ENCODE assay signal across 23 cellular contexts in genomic region chr7:143510854-143511592, GRCh38. TPM values are rescaled to one million over a fixed set of nuclear protein-coding genes. Genes with fewer than 3 reads are reported as not detected.
DNase-seq lines count a peak whose midpoint lies in the region; ATAC-seq, FAIRE-seq and TF ChIP-seq lines count a peak whose summit lies in the region.
"Had no signal": no experiment of that assay in that cellular context is flagged by ENCODE, and none has a peak within 500 bp of the region (broad histone marks: within the 10 kb centered on the region; RNA-seq: fewer than 3 reads in every experiment).

No MANE protein-coding gene starts in this region.

- H3K79me2 ChIP-seq in K562 (ENCODE audit: control insufficient read depth, insufficient read depth, low read length): no peaks in the 10 kb centered on the region

- H3K9me3 ChIP-seq in K562 (replicated peaks; ENCODE audit: control insufficient read depth, insufficient read depth, low read depth, low read length): 0 out of 2 replicates have a peak, but pooled peaks cover 2% of the 10 kb centered on the region
- H3K9me3 ChIP-seq in suprapubic skin: no peaks in the 10 kb centered on the region
- H3K9me3 ChIP-seq: HAP-1, SJCRH30 had no signal

- TF ChIP-seq CTCF in K562 (IDR thresholded peaks at IDR 0.05 in 2 of 3, conservative IDR thresholded peaks at IDR 0.05 in 1 of 3; ENCODE audit: insufficient read depth in 2 of 3, low read depth in 1 of 3, low read length in 3 of 3): no peak
- no peak for TF ChIP-seq CTCF in suprapubic skin (IDR thresholded peaks at IDR 0.05)

- DNase-seq in Right ventricle myocardium inferior (ENCODE audit: missing footprints): no peak
- no peak for DNase-seq in left ventricle myocardium superior
- DNase-seq in K562 (ENCODE audit: extremely low read depth in 1 of 4, low spot score in 3 of 4): no peak
- DNase-seq in left lobe of liver (ENCODE audit: low spot score): no peak
- no peak for DNase-seq in suprapubic skin (ENCODE audit: low spot score in 2 of 2)
- DNase-seq in SW480 (ENCODE audit: low spot score): no peak
- DNase-seq: ACHN; activated CD4-positive, alpha-beta T cell treated with anti-CD3 and anti-CD28 coated beads, Interleukin-2, amount 10 ng/mL, durations not matched to agents 7 days and 5 days; activated naive CD8-positive, alpha-beta T cell treated with anti-CD3 and anti-CD28 coated beads, Interleukin-2, amount 50 U/mL, for 24 hours; CD4-positive, alpha-beta T cell; DMS153; endodermal cell; head of caudate nucleus; NCI-H2171; OCI-M1; SJCRH30 had no signal

- in situ Hi-C loops in K562 (cut with MboI): no loop called here

- no peak overlapping the region for H3K4me3 ChIP-seq in K562
- H3K4me3 ChIP-seq in suprapubic skin: peak overlapping the region; percentile 15
- H3K4me3 ChIP-seq: HAP-1, SJCRH30 had no signal

- no peaks in the 10 kb centered on the region for H4K20me1 ChIP-seq in K562 (replicated peaks; ENCODE audit: control insufficient read depth, insufficient read depth, low read length)

- H3K27ac ChIP-seq in K562 (ENCODE audit: extremely low read depth, low read depth, low read length) (no peak overlapping the region), suprapubic skin (no peak overlapping the region)
- H3K27ac ChIP-seq: SJCRH30 had no signal

- no peaks in the 10 kb centered on the region for H3K9me1 ChIP-seq in K562 (ENCODE audit: control insufficient read depth, insufficient read depth, low read length)

- WGBS in K562 (ENCODE audit: insufficient coverage, low coverage, missing lambda C conversion rate): 59% methylated on average over 64 of the region's 65 CpGs
- WGBS in suprapubic skin: 92% methylated on average over 37 of the region's 65 CpGs

- TF ChIP-seq EP300 in K562 (IDR thresholded peaks at IDR 0.05; ENCODE audit: low read length) (no peak), suprapubic skin (IDR thresholded peaks at IDR 0.05) (no peak)

- POLR2A ChIA-PET in K562 (lab: Yijun Ruan, JAX): no interaction called here

- peaks cover 4 to 17% of the 10 kb centered on the region in 2 experiments; a peak in 4 of 5 replicates for H3K27me3 ChIP-seq in K562 (ENCODE audit: control insufficient read depth in 2 of 2, insufficient read depth in 2 of 2, low read length in 2 of 2)
- no peaks in the 10 kb centered on the region for H3K27me3 ChIP-seq in suprapubic skin
- H3K27me3 ChIP-seq: SJCRH30 had no signal

- H3K36me3 ChIP-seq in K562 (ENCODE audit: control insufficient read depth, insufficient read depth, low read length) (no peaks in the 10 kb centered on the region), suprapubic skin (no peaks in the 10 kb centered on the region)
- H3K36me3 ChIP-seq: HAP-1, SJCRH30 had no signal

- peak overlapping the region; percentile 36; the same call in 1 of the 2 replicates for H2AFZ ChIP-seq in K562 (ENCODE audit: low read depth, low read length)

- FAIRE-seq in K562 (lab: Jason Lieb, UNC): no peak
- FAIRE-seq: colon, GM12891 had no signal

- intact Hi-C loops in Right ventricle myocardium inferior (cut with DNase I) (no loop called here), left ventricle myocardium superior (cut with micrococcal nuclease) (no loop called here), K562 (cut with micrococcal nuclease) (no loop called here)

- no TSS peak for BruUV-seq in K562 (replicated peaks; lab: Mats Ljungman, UMichigan)

- H3K4me1 ChIP-seq in K562 (replicated peaks in 1 of 2; ENCODE audit: control insufficient read depth in 2 of 2, insufficient read depth in 2 of 2, low read length in 2 of 2): peaks cover 9 to 13% of the 10 kb centered on the region in 2 experiments; a peak in 4 of 5 replicates
- H3K4me1 ChIP-seq in suprapubic skin: peaks cover 29% of the 10 kb centered on the region
- H3K4me1 ChIP-seq: HAP-1, SJCRH30 had no signal

- H3K9ac ChIP-seq in K562 (ENCODE audit: insufficient read depth in 1 of 2, low read depth in 2 of 2, low read length in 2 of 2): no peak overlapping the region; a peak in 1 of 4 replicates

- TF ChIP-seq RAD21 in K562 (CRISPR knock-in tag; conservative IDR thresholded peaks at IDR 0.05 in 1 of 2, IDR thresholded peaks at IDR 0.05 in 1 of 2): no peak

- TF ChIP-seq POLR2A in K562 (conservative IDR thresholded peaks at IDR 0.05) (no peak), suprapubic skin (IDR thresholded peaks at IDR 0.05) (no peak)

- CTCF ChIA-PET in K562 (lab: Yijun Ruan, JAX; ENCODE audit: low intra/inter-chr PET ratio): no interaction called here

- H3K4me2 ChIP-seq in K562 (ENCODE audit: insufficient read depth, low read length): no peak overlapping the region

- peak; percentile 28 for ATAC-seq in Right ventricle myocardium inferior
- ATAC-seq in left ventricle myocardium superior: no peak
- ATAC-seq in K562: peak; percentile 60; the same call in 2 of the 3 replicates
- ATAC-seq in left lobe of liver: peak; percentile 57
- ATAC-seq in HG02938 (IDR thresholded peaks at IDR 0.05; ENCODE audit: unreplicated experiment): no peak
- ATAC-seq in HG02840 (IDR thresholded peaks at IDR 0.05; ENCODE audit: low FRiP score, unreplicated experiment): no peak
- ATAC-seq: activated naive CD8-positive, alpha-beta T cell treated with anti-CD3 and anti-CD28 coated beads, Interleukin-2, amount 50 U/mL, for 24 hours had no signal

TF ChIP-seq in K562, 482 proteins besides CTCF, POLR2A, EP300 and RAD21 (continues in another document):
- TF ChIP-seq E2F6 (IDR thresholded peaks at IDR 0.05; ENCODE audit: borderline replicate concordance in 1 of 2, extremely low read depth in 1 of 2, insufficient read depth in 1 of 2, insufficient read length in 1 of 2, low read depth in 1 of 2, low read length in 1 of 2, poor library complexity in 1 of 2, severe bottlenecking in 1 of 2) (peak in 1 of 2 experiments; percentile 9), ZBTB33 (CRISPR knock-in tag; IDR thresholded peaks at IDR 0.05) (peak; percentile 99), FOXA3 (CRISPR knock-in tag; conservative IDR thresholded peaks at IDR 0.05 in 1 of 2, IDR thresholded peaks at IDR 0.05 in 1 of 2) (peak in 1 of 2 experiments; percentile 54; a peak in 1 of 4 replicates), CEBPG (CRISPR knock-in tag; IDR thresholded peaks at IDR 0.05) (no peak), CEBPG (tag; conservative IDR thresholded peaks at IDR 0.05 in 1 of 2, IDR thresholded peaks at IDR 0.05 in 1 of 2) (no peak), YY1 (IDR thresholded peaks at IDR 0.05; ENCODE audit: borderline replicate concordance in 1 of 3, control insufficient read depth in 1 of 3, extremely low read depth in 1 of 3, insufficient read depth in 3 of 3, insufficient read length in 1 of 3, insufficient replicate concordance in 2 of 3, low read depth in 1 of 3, low read length in 2 of 3) (peak in 1 of 3 experiments; percentile 32), CBFA2T3 (IDR thresholded peaks at IDR 0.05) (0 out of 2 replicates have a peak, but pooled peaks have one; percentile 3)

RNA-seq across cellular contexts. Expression of gene TAS2R41, which starts 33.4 kb away (rescaled TPM):
- total RNA-seq in Right ventricle myocardium inferior (not detected), left ventricle myocardium superior (not detected), K562 (2014; rRNA removed) (not detected in 2 replicates), K562 (2014; rRNA removed; fragmentation: Illumina TruSeq; extraction: Trizol) (not detected in 2 replicates), K562 (2015; rRNA removed; fragmentation: Illumina TruSeq; extraction: Trizol) (not detected in 2 replicates), K562 (2021) (not detected in 2 replicates), left lobe of liver (0.45 TPM), suprapubic skin (not detected)
- total RNA-seq in K562 (2011; cell fraction: chromatin; rRNA removed; ENCODE audit: low replicate concordance): 0.69 and 0.83 TPM in 2 replicates
- 0.50 and 1.4 TPM in 2 replicates for total RNA-seq in K562 (2011; cell fraction: nucleolus; rRNA removed)
- total RNA-seq in K562 (2011; cell fraction: nucleoplasm; rRNA removed): 2.1 and 2.3 TPM in 2 replicates
- polyA plus RNA-seq in K562 (2011; rRNA removed) (not detected in 2 replicates), K562 (2014; fragmentation: Illumina TruSeq; extraction: Trizol) (not detected in 2 replicates), K562 (2014; fragmentation: Nextera tagmentation; extraction: Ambion mirVana) (not detected), K562 (2014; rRNA removed) (not detected in 2 replicates)
- not detected in 2 replicates for polyA plus RNA-seq in K562 (2011; cell fraction: cytosol; rRNA removed)
- polyA plus RNA-seq in K562 (2011; cell fraction: nucleus; rRNA removed): 0.14 and 0.17 TPM in 2 replicates
- polyA plus RNA-seq in K562 (2012): 0.18 TPM in 1 of 2 replicates, not detected in the other
- polyA minus RNA-seq in K562 (2011; rRNA and poly(A)+ RNA removed): 0.36 and 0.39 TPM in 2 replicates
- not detected in 2 replicates for polyA minus RNA-seq in K562 (2011; cell fraction: cytosol; rRNA and poly(A)+ RNA removed)
- polyA minus RNA-seq in K562 (2011; cell fraction: nucleus; rRNA and poly(A)+ RNA removed): 0.67 and 0.81 TPM in 2 replicates
- total RNA-seq: activated T-helper 2 cell treated with anti-CD3 and anti-CD28 coated beads, Interferon-gamma antibody, Interleukin-2, Interleukin-4, amounts not matched to agents 10 μg/mL and 5 μg/mL and 100 μg/mL, durations not matched to agents 14 hours and 24 hours and 36 hours; lung microvascular endothelial cell; SJCRH30 had no signal

Comparison
In these comparisons a context has a peak if more than half of its experiments do, and no peak if none do; other contexts are left out.
1. ATAC-seq: peak in Right ventricle myocardium inferior (single experiment), K562 (single experiment) and left lobe of liver (single experiment); none in left ventricle myocardium superior (single experiment), HG02938 (single experiment) and HG02840 (single experiment).